10 cellular contexts compared by ENCODE assay signal in genomic region chr6:26556263-26557070, GRCh38. TPM values are rescaled to one million over a fixed set of nuclear protein-coding genes. Genes with fewer than 3 reads are reported as not detected.
DNase-seq lines count a peak whose midpoint lies in the region; ATAC-seq, FAIRE-seq and TF ChIP-seq lines count a peak whose summit lies in the region.
"Had no signal": no experiment of that assay in that cellular context is flagged by ENCODE, and none has a peak within 500 bp of the region (broad histone marks: within the 10 kb centered on the region; RNA-seq: fewer than 3 reads in every experiment).

No MANE protein-coding gene starts in this region.

- H3K36me3 Mint-ChIP-seq in natural killer cell treated with Interleukin-12 subunit alpha and Interleukin-12 subunit beta and Interleukin-15 and Interleukin-18, amount 100 ng/mL, for 72 hours: no peaks in the 10 kb centered on the region

- ATAC-seq in natural killer cell treated with Interleukin-12 subunit alpha and Interleukin-12 subunit beta and Interleukin-15 and Interleukin-18, amount 100 ng/mL, for 72 hours: peak in 1 of 2 donors; percentile 51
- ATAC-seq in upper lobe of right lung: no peak

- H3K27me3 ChIP-seq in upper lobe of right lung: no peaks in the 10 kb centered on the region

- intact Hi-C loops in upper lobe of right lung (cut with DNase I): no loop called here

- H3K9me3 ChIP-seq in upper lobe of right lung: no peaks in the 10 kb centered on the region

- TF ChIP-seq CTCF in upper lobe of right lung (IDR thresholded peaks at IDR 0.05) (no peak), D721Med (IDR thresholded peaks at IDR 0.05; ENCODE audit: insufficient read depth, missing control alignments) (no peak)

- H3K4me3 ChIP-seq in upper lobe of right lung: no peak overlapping the region

- DNase-seq in COR-L47 (lab: John Stamatoyannopoulos, UW): peak; percentile 55
- DNase-seq in HS-5 (ENCODE audit: low read depth): peak; percentile 97
- DNase-seq in RPMI8226: peak; percentile 88
- DNase-seq in cerebellar cortex (ENCODE audit: low spot score): peak; percentile 90
- DNase-seq in natural killer cell treated with Interleukin-12 subunit alpha and Interleukin-12 subunit beta and Interleukin-15 and Interleukin-18, amount 100 ng/mL, for 72 hours (ENCODE audit: low spot score): no peak
- DNase-seq in ureter (ENCODE audit: low spot score): no peak
- no peak for DNase-seq in upper lobe of right lung
- no peak for DNase-seq in D721Med (ENCODE audit: insufficient read length, low spot score)

- FAIRE-seq in D721Med (lab: Jason Lieb, UNC): no peak

- H3K36me3 ChIP-seq in upper lobe of right lung: no peaks in the 10 kb centered on the region

- peaks cover 9 to 11% of the 10 kb centered on the region in 2 donors for H3K4me1 Mint-ChIP-seq in natural killer cell treated with Interleukin-12 subunit alpha and Interleukin-12 subunit beta and Interleukin-15 and Interleukin-18, amount 100 ng/mL, for 72 hours (ENCODE audit: low read depth in 2 of 2)

- H3K27ac ChIP-seq in upper lobe of right lung: no peak overlapping the region

- H3K9me3 Mint-ChIP-seq in natural killer cell treated with Interleukin-12 subunit alpha and Interleukin-12 subunit beta and Interleukin-15 and Interleukin-18, amount 100 ng/mL, for 72 hours: no peaks in the 10 kb centered on the region

- H3K4me3 Mint-ChIP-seq in natural killer cell treated with Interleukin-12 subunit alpha and Interleukin-12 subunit beta and Interleukin-15 and Interleukin-18, amount 100 ng/mL, for 72 hours: peak overlapping the region; percentile 14

- H3K4me1 ChIP-seq in upper lobe of right lung: peaks cover 7% of the 10 kb centered on the region

- peak overlapping the region in 1 of 2 donors; percentile 36 for H3K27ac Mint-ChIP-seq in natural killer cell treated with Interleukin-12 subunit alpha and Interleukin-12 subunit beta and Interleukin-15 and Interleukin-18, amount 100 ng/mL, for 72 hours

- no peaks in the 10 kb centered on the region for H3K27me3 Mint-ChIP-seq in natural killer cell treated with Interleukin-12 subunit alpha and Interleukin-12 subunit beta and Interleukin-15 and Interleukin-18, amount 100 ng/mL, for 72 hours

RNA-seq across cellular contexts. Expression of gene HMGN4, which starts 18.3 kb away (rescaled TPM):
- 10 to 100 TPM; 79.8 to 91.9 TPM for total RNA-seq in natural killer cell treated with Interleukin-12 subunit alpha and Interleukin-12 subunit beta and Interleukin-15 and Interleukin-18, amount 100 ng/mL, for 72 hours
- total RNA-seq in ureter (75.3 TPM), upper lobe of right lung (45.8 TPM)

RNA-seq across cellular contexts. Expression of gene ABT1, which starts 40.3 kb away (rescaled TPM):
- total RNA-seq in natural killer cell treated with Interleukin-12 subunit alpha and Interleukin-12 subunit beta and Interleukin-15 and Interleukin-18, amount 100 ng/mL, for 72 hours: 10 to 100 TPM; 26.1 to 29.5 TPM
- total RNA-seq in ureter: 17.0 TPM
- 14.4 TPM for total RNA-seq in upper lobe of right lung

RNA-seq across cellular contexts. Expression of gene BTN1A1, which starts 56.4 kb away (rescaled TPM):
- not detected for total RNA-seq in natural killer cell treated with Interleukin-12 subunit alpha and Interleukin-12 subunit beta and Interleukin-15 and Interleukin-18, amount 100 ng/mL, for 72 hours
- total RNA-seq in ureter (not detected), upper lobe of right lung (not detected)
- total RNA-seq: skeletal muscle tissue; T-helper 2 cell treated with Interferon-gamma antibody and Interleukin-4, amounts not matched to agents 100 ng/mL and 5 ng/mL, for 36 hours had no signal

Comparison
In these comparisons a context has a peak if more than half of its experiments do, and no peak if none do; other contexts are left out.
1. DNase-seq: peak in COR-L47 (single experiment), HS-5 (single experiment), RPMI8226 (single experiment) and cerebellar cortex (single experiment); none in natural killer cell treated with Interleukin-12 subunit alpha and Interleukin-12 subunit beta and Interleukin-15 and Interleukin-18, amount 100 ng/mL, for 72 hours (single experiment), ureter (single experiment), upper lobe of right lung (single experiment) and D721Med (single experiment).